28 cellular contexts compared by ENCODE assay signal in genomic region chr17:49692751-49693150, GRCh38. TPM values are rescaled to one million over a fixed set of nuclear protein-coding genes. Genes with fewer than 3 reads are reported as not detected.
DNase-seq lines count a peak whose midpoint lies in the region; ATAC-seq, FAIRE-seq and TF ChIP-seq lines count a peak whose summit lies in the region.
"Had no signal": no experiment of that assay in that cellular context is flagged by ENCODE, and none has a peak within 500 bp of the region (broad histone marks: within the 10 kb centered on the region; RNA-seq: fewer than 3 reads in every experiment).

No MANE protein-coding gene starts in this region.

- H3K27me3 Mint-ChIP-seq in endodermal cell (ENCODE audit: insufficient read depth), result peaks cover 27% of the 10 kb centered on the region
- H3K27me3 Mint-ChIP-seq: activated CD4-positive, alpha-beta T cell treated with anti-CD3 and anti-CD28 coated beads, Interleukin-2, amount 10 ng/mL, durations not matched to agents 24 days and 14 days had no signal

- no peak overlapping the region for H4K91ac ChIP-seq in neuronal stem cell (ENCODE audit: low read depth, low read length, poor library complexity)

- no peak overlapping the region for H2AK5ac ChIP-seq in neuronal stem cell (ENCODE audit: low read depth, low read length)

- ATAC-seq in right cardiac atrium (no peak), HG02981 (IDR thresholded peaks at IDR 0.05; ENCODE audit: unreplicated experiment) (no peak), GM21381 (IDR thresholded peaks at IDR 0.05; ENCODE audit: unreplicated experiment) (no peak)
- ATAC-seq: mucosa of descending colon had no signal

- H3K4me3 ChIP-seq in right cardiac atrium (ENCODE audit: low read length) (no peak overlapping the region), endodermal cell (ENCODE audit: low read length) (no peak overlapping the region), neuronal stem cell (ENCODE audit: low read length in 2 of 2) (no peak overlapping the region), vagina (no peak overlapping the region)
- H3K4me3 ChIP-seq: hepatocyte, mucosa of descending colon had no signal

- H2BK12ac ChIP-seq in neuronal stem cell (ENCODE audit: low read length), result no peak overlapping the region

- H3K4me1 Mint-ChIP-seq in endodermal cell, result peaks cover 14% of the 10 kb centered on the region

- H2BK15ac ChIP-seq in neuronal stem cell (ENCODE audit: low read length), result peak overlapping the region; percentile 53

- H3K4me3 Mint-ChIP-seq in endodermal cell, result no peak overlapping the region
- H3K4me3 Mint-ChIP-seq: activated CD4-positive, alpha-beta T cell treated with anti-CD3 and anti-CD28 coated beads, Interleukin-2, amount 10 ng/mL, durations not matched to agents 24 days and 14 days; brain; immature natural killer cell had no signal

- H2BK5ac ChIP-seq in neuronal stem cell (ENCODE audit: low read length), result no peak overlapping the region

- H3K9me3 ChIP-seq in right cardiac atrium (ENCODE audit: control insufficient read depth, low read length) (no peaks in the 10 kb centered on the region), endodermal cell (ENCODE audit: control insufficient read depth, low read length) (no peaks in the 10 kb centered on the region), neuronal stem cell (replicated peaks in 1 of 2; ENCODE audit: control insufficient read depth in 2 of 2, insufficient read depth in 1 of 2, low read depth in 1 of 2, low read length in 2 of 2) (no peaks in the 10 kb centered on the region), vagina (no peaks in the 10 kb centered on the region)
- H3K9me3 ChIP-seq: mucosa of descending colon, neutrophil, SK-N-SH had no signal

- H3K79me1 ChIP-seq in neuronal stem cell (ENCODE audit: low read depth, low read length), result no peaks in the 10 kb centered on the region

- no peak for TF ChIP-seq POLR2A in vagina (IDR thresholded peaks at IDR 0.05)
- no peak for TF ChIP-seq POLR2A in GM12892 (IDR thresholded peaks at IDR 0.05; ENCODE audit: low read depth, low read length)

- no peak for TF ChIP-seq CTCF in endodermal cell (conservative IDR thresholded peaks at IDR 0.05)
- TF ChIP-seq CTCF in vagina (IDR thresholded peaks at IDR 0.05), result no peak

- peak overlapping the region; percentile 8 for H3K27ac ChIP-seq in right cardiac atrium (ENCODE audit: low read length)
- H3K27ac ChIP-seq in endodermal cell (ENCODE audit: low read depth, low read length), result no peak overlapping the region
- H3K27ac ChIP-seq in neuronal stem cell (replicated peaks; ENCODE audit: low read length), result no peak overlapping the region
- peak overlapping the region; percentile 84 for H3K27ac ChIP-seq in vagina
- H3K27ac ChIP-seq: hepatocyte, neutrophil, VCaP had no signal

- H3K27ac Mint-ChIP-seq in endodermal cell, result no peak overlapping the region
- H3K27ac Mint-ChIP-seq: activated CD4-positive, alpha-beta T cell treated with anti-CD3 and anti-CD28 coated beads, Interleukin-2, amount 10 ng/mL, durations not matched to agents 24 days and 14 days; activated T-helper 2 cell treated with anti-CD3 and anti-CD28 coated beads, Interferon-gamma antibody, Interleukin-2, Interleukin-4, amounts not matched to agents 10 μg/mL and 5 μg/mL and 100 μg/mL, durations not matched to agents 14 hours and 24 hours and 36 hours had no signal

- no peak overlapping the region for H3K14ac ChIP-seq in neuronal stem cell (ENCODE audit: low read length)

- H3K36me3 Mint-ChIP-seq in endodermal cell (ENCODE audit: low read depth), result no peaks in the 10 kb centered on the region
- H3K36me3 Mint-ChIP-seq: brain had no signal

- intact Hi-C loops in right cardiac atrium (cut with DNase I), result no loop called here
- intact Hi-C loops in cardiac septum (cut with DNase I), result loop anchor here (5.0 kb wide), 1 partner anchor 60 kb away; no protein-coding TSS in a partner anchor
- intact Hi-C loops in vagina (cut with DNase I), result no loop called here

- no peak overlapping the region for H3K9ac ChIP-seq in endodermal cell (ENCODE audit: extremely low read depth, low read length, poor library complexity, severe bottlenecking)
- no peak overlapping the region for H3K9ac ChIP-seq in neuronal stem cell (ENCODE audit: low read depth, low read length, poor library complexity)
- H3K9ac ChIP-seq: SK-N-SH had no signal

- no peak for FAIRE-seq in GM12892 (lab: Jason Lieb, UNC)
- FAIRE-seq: colon had no signal

- H3K18ac ChIP-seq in neuronal stem cell (ENCODE audit: low read length), result no peak overlapping the region

- H4K8ac ChIP-seq in neuronal stem cell (ENCODE audit: low read depth, low read length), result no peak overlapping the region

- H3K23ac ChIP-seq in neuronal stem cell (ENCODE audit: low read depth, low read length, poor library complexity), result no peak overlapping the region

- 90% methylated on average over 4 of the region's 4 CpGs for WGBS in right cardiac atrium
- WGBS in endodermal cell (ENCODE audit: insufficient coverage in 1 of 2, insufficient read length in 1 of 2), 2 experiments, result 80 to 97% methylated on average over 1 to 4 of the region's 4 CpGs
- WGBS in neuronal stem cell (ENCODE audit: extremely low coverage in 2 of 2, insufficient read length in 2 of 2, insufficient replicate concordance in 1 of 2), 2 donors, result no CpG with 5 or more reads among the region's 4 CpGs

- no peak overlapping the region for H3K4me2 ChIP-seq in neuronal stem cell (ENCODE audit: insufficient read depth, low read length, poor library complexity, severe bottlenecking)
- H3K4me2 ChIP-seq: hepatocyte, SK-N-SH had no signal

- H3K36me3 ChIP-seq in endodermal cell (ENCODE audit: control insufficient read depth, insufficient read depth, low read length), result no peaks in the 10 kb centered on the region
- H3K36me3 ChIP-seq in neuronal stem cell (replicated peaks in 1 of 2; ENCODE audit: control insufficient read depth in 2 of 2, insufficient read depth in 2 of 2, low read length in 2 of 2), result no peaks in the 10 kb centered on the region
- no peaks in the 10 kb centered on the region for H3K36me3 ChIP-seq in vagina
- H3K36me3 ChIP-seq: neutrophil had no signal

- H3K9me3 Mint-ChIP-seq in endodermal cell, result no peaks in the 10 kb centered on the region
- H3K9me3 Mint-ChIP-seq: activated CD4-positive, alpha-beta T cell treated with anti-CD3 and anti-CD28 coated beads, Interleukin-2, amount 10 ng/mL, durations not matched to agents 24 days and 14 days; brain had no signal

- H3K4me1 ChIP-seq in right cardiac atrium (ENCODE audit: control insufficient read depth, insufficient read depth, low read length) (peaks cover 5% of the 10 kb centered on the region), endodermal cell (ENCODE audit: control insufficient read depth, insufficient read depth, low read length) (no peaks in the 10 kb centered on the region), neuronal stem cell (ENCODE audit: control insufficient read depth in 2 of 2, insufficient read depth in 1 of 2, low read depth in 1 of 2, low read length in 2 of 2) (peaks cover 2% of the 10 kb centered on the region in 2 donors), vagina (peaks cover 27% of the 10 kb centered on the region)

- no peak overlapping the region for H2AFZ ChIP-seq in neuronal stem cell (ENCODE audit: low read length)
- H2AFZ ChIP-seq: hepatocyte had no signal

- no peak overlapping the region for H2BK120ac ChIP-seq in neuronal stem cell (ENCODE audit: low read depth, low read length)

- DNase-seq in right cardiac atrium (no peak), cardiac septum (ENCODE audit: low spot score) (no peak), endodermal cell (peak; percentile 18), neuronal stem cell (ENCODE audit: low spot score) (no peak), vagina (ENCODE audit: extremely low spot score in 2 of 2) (no peak), GM12892 (ENCODE audit: insufficient read length) (no peak)
- DNase-seq: ACHN; activated CD4-positive, alpha-beta T cell treated with anti-CD3 and anti-CD28 coated beads, Interleukin-2, amount 10 ng/mL, durations not matched to agents 24 days and 14 days; C1 segment of cervical spinal cord; foreskin fibroblast; H7; immature natural killer cell; KBM-7; mucosa of descending colon; NCI-H187; NCI-H748 treated with DMSO at 0.1 percent for 48 hours; RPMI8226; SK-N-SH; stimulated activated CD4-positive, alpha-beta T cell treated with anti-CD3 and anti-CD28 coated beads, Interleukin-12 subunit alpha, Interleukin-12 subunit beta, amount 100 ng/mL, for 4 hours; T-helper 2 cell had no signal

- no peak overlapping the region for H3K4ac ChIP-seq in neuronal stem cell (ENCODE audit: low read length)

- H3K27me3 ChIP-seq in right cardiac atrium (ENCODE audit: control insufficient read depth, insufficient read depth) (no peaks in the 10 kb centered on the region), endodermal cell (ENCODE audit: control insufficient read depth, insufficient read depth, low read length, poor library complexity, severe bottlenecking) (no peaks in the 10 kb centered on the region), neuronal stem cell (ENCODE audit: control insufficient read depth in 3 of 3, insufficient read depth in 3 of 3, low read depth in 1 of 3, low read length in 3 of 3) (no peaks in the 10 kb centered on the region), vagina (no peaks in the 10 kb centered on the region)

RNA-seq across cellular contexts. Expression of gene SPOP, which starts 14.9 kb away (rescaled TPM):
- 10 to 100 TPM; 61.0 to 82.7 (median 76.6) TPM for total RNA-seq in right cardiac atrium
- 33.7 TPM for polyA plus RNA-seq in right cardiac atrium
- total RNA-seq in cardiac septum, result 68.3 TPM
- total RNA-seq in endodermal cell, result 10 to 100 TPM; 39.9 to 41.3 TPM
- 54.5 TPM for polyA plus RNA-seq in endodermal cell (2013, experiment 1 of 2)
- polyA plus RNA-seq in endodermal cell (2013, experiment 2 of 2), result 42.8 TPM
- 36.3 TPM for polyA plus RNA-seq in neuronal stem cell (2013, experiment 1 of 2)
- polyA plus RNA-seq in neuronal stem cell (2013, experiment 2 of 2), result 37.9 TPM
- total RNA-seq in vagina, result 87.2 TPM
- 30.3 TPM for polyA plus RNA-seq in GM12892 (2012; ENCODE audit: missing spikeins)

RNA-seq across cellular contexts. Expression of gene SLC35B1, which starts 15.0 kb away (rescaled TPM):
- 10 to 100 TPM; 48.6 to 75.5 (median 56.2) TPM for total RNA-seq in right cardiac atrium
- polyA plus RNA-seq in right cardiac atrium, result 56.1 TPM
- 73.8 TPM for total RNA-seq in cardiac septum
- 10 to 100 TPM; 59.4 to 80.5 TPM for total RNA-seq in endodermal cell
- polyA plus RNA-seq in endodermal cell (2013, experiment 1 of 2), result 69.1 TPM
- polyA plus RNA-seq in endodermal cell (2013, experiment 2 of 2), result 55.1 TPM
- polyA plus RNA-seq in neuronal stem cell (2013, experiment 1 of 2), result 40.3 TPM
- polyA plus RNA-seq in neuronal stem cell (2013, experiment 2 of 2), result 40.1 TPM
- 42.0 TPM for total RNA-seq in vagina
- 28.3 TPM for polyA plus RNA-seq in GM12892 (2012; ENCODE audit: missing spikeins)

Comparison
In these comparisons a context has a peak if more than half of its experiments do, and no peak if none do; other contexts are left out.
1. H3K27ac ChIP-seq: peak in right cardiac atrium (single experiment) and vagina (single experiment); none in endodermal cell (single experiment) and neuronal stem cell (single experiment).